Comparison of ENCODE assay signal across 17 cellular contexts in genomic region chr2:178927173-178927572, GRCh38.
DNase-seq lines count a peak whose midpoint lies in the region; ATAC-seq and TF ChIP-seq lines count a peak whose summit lies in the region.
"Had no signal": no experiment of that assay in that cellular context is flagged by ENCODE, and none has a peak within 500 bp of the region (broad histone marks: within the 10 kb centered on the region; RNA-seq: fewer than 3 reads in every experiment).

No MANE protein-coding gene starts in this region.

- H3K36me3 Mint-ChIP-seq in T-helper 17 cell (ENCODE audit: low read depth): no peaks in the 10 kb centered on the region

- H3K27me3 Mint-ChIP-seq in T-helper 17 cell: peaks cover 24% of the 10 kb centered on the region

- peaks cover 4% of the 10 kb centered on the region for H3K4me1 Mint-ChIP-seq in T-helper 17 cell
- H3K4me1 Mint-ChIP-seq: nephron had no signal

- no peaks in the 10 kb centered on the region for H3K36me3 ChIP-seq in gastroesophageal sphincter

- WGBS in gastroesophageal sphincter (ENCODE audit: low coverage in 1 of 2), 2 donors: 50 to 75% methylated on average over 1 to 7 of the region's 7 CpGs

- ATAC-seq in GM18502 (IDR thresholded peaks at IDR 0.05; ENCODE audit: poor library complexity, unreplicated experiment): peak; percentile 70
- ATAC-seq in GM19463 (IDR thresholded peaks at IDR 0.05; ENCODE audit: unreplicated experiment): peak; percentile 42
- ATAC-seq in HG02973 (IDR thresholded peaks at IDR 0.05; ENCODE audit: unreplicated experiment): peak; percentile 49
- ATAC-seq in T-helper 17 cell: no peak
- no peak for ATAC-seq in gastroesophageal sphincter
- no peak for ATAC-seq in HG02840 (IDR thresholded peaks at IDR 0.05; ENCODE audit: low FRiP score, unreplicated experiment)
- ATAC-seq: Panc1 had no signal

- peak overlapping the region; percentile 39 for H3K4me3 Mint-ChIP-seq in T-helper 17 cell
- H3K4me3 Mint-ChIP-seq: H9, nephron had no signal

- no peak for TF ChIP-seq POLR2A in gastroesophageal sphincter (IDR thresholded peaks at IDR 0.05)

- TF ChIP-seq EP300 in gastroesophageal sphincter (IDR thresholded peaks at IDR 0.05): no peak

- no peaks in the 10 kb centered on the region for H3K9me3 ChIP-seq in T-helper 17 cell (ENCODE audit: control insufficient read depth, low read length, poor library complexity, severe bottlenecking)
- H3K9me3 ChIP-seq in gastroesophageal sphincter: no peaks in the 10 kb centered on the region
- H3K9me3 ChIP-seq: Caco-2 had no signal

- H3K27me3 ChIP-seq in dorsolateral prefrontal cortex (no peaks in the 10 kb centered on the region), gastroesophageal sphincter (no peaks in the 10 kb centered on the region)

- no peak overlapping the region for H3K27ac ChIP-seq in dorsolateral prefrontal cortex
- no peak overlapping the region for H3K27ac ChIP-seq in gastroesophageal sphincter

- H3K27ac Mint-ChIP-seq in T-helper 17 cell: no peak overlapping the region
- H3K27ac Mint-ChIP-seq: nephron had no signal

- H3K4me1 ChIP-seq in gastroesophageal sphincter: no peaks in the 10 kb centered on the region
- H3K4me1 ChIP-seq: Caco-2 had no signal

- H3K4me3 ChIP-seq in dorsolateral prefrontal cortex (no peak overlapping the region), gastroesophageal sphincter (no peak overlapping the region)

- TF ChIP-seq CTCF in dorsolateral prefrontal cortex (IDR thresholded peaks at IDR 0.05 in 54 of 56, conservative IDR thresholded peaks at IDR 0.05 in 2 of 56; ENCODE audit: low read depth in 1 of 56, partially characterized antibody in 56 of 56) (no peak), gastroesophageal sphincter (IDR thresholded peaks at IDR 0.05) (no peak)

- no peak for DNase-seq in T-helper 17 cell
- DNase-seq in dorsolateral prefrontal cortex: no peak
- no peak for DNase-seq in T-helper 2 cell
- DNase-seq: activated naive CD4-positive, alpha-beta T cell treated with Interleukin-2 at 50 U/mL for 16 hours; activated T-cell treated with anti-CD3 and anti-CD28 coated beads for 4 hours; Caco-2; H9; kidney glomerular epithelial cell; NCI-H2081 treated with DMSO at 0.1 percent for 48 hours; NCI-H69 had no signal

- intact Hi-C loops in dorsolateral prefrontal cortex (cut with DNase I): no loop called here

Comparison
In these comparisons a context has a peak if more than half of its experiments do, and no peak if none do; other contexts are left out.
1. ATAC-seq: peak in GM18502 (single experiment), GM19463 (single experiment) and HG02973 (single experiment); none in T-helper 17 cell (single experiment), gastroesophageal sphincter (single experiment) and HG02840 (single experiment).